ENCODE assay signal across 1 cellular context in the genomic region with DNA sequence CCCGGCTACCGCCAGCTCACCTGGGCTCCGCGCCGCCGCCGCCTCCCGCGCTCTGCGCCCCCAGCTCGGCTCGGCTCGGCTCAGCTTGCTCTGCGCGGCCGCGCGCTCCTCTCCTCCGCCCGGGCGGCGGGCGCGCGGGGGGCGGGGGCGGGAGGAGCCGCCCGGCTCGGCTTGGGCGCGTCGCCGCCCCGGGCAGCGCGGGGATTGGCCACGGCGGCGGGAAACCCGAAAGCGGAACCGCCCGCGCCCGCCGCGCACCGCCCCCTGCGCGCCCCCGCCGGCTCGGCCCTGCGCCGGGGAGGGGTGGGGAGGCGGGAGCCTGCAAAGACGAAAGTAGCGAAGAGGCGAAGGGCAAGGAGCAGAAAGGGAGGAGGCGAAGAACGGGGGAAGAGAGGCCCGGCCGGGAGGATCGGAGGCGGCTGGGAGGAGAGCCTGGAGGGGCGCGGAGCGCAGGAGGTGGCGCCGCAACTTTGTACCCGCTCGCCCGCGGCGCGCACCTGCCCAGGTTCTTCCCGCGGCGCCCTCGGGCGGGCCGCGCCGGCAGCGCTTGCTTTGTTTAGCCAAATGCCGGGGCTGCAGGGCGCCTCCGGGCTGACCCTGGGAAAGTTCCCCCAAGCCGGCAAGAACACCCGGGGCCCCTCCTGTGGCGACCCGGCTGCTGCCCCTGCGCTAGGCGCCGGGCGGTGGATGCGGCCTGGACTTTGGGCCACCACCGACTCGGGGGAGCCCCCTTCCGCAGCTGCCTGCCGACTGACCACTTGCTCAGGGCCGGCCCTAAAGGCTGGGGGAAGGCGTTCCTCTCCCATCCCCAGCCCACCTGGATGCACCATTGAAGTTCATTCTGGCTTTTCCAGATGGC.
A peak's percentile ranks its signal among the peaks of the same experiment; 100 is the strongest.
TF ChIP-seq lines count a peak whose summit lies in the region.

A gene (minus strand): TSS at position 92 of the 859 bp plus-strand sequence. CDS start 22,183 bp downstream, outside the sequence.

TF ChIP-seq in HepG2, 621 proteins besides CTCF, POLR2A, EP300 and RAD21 (continued from another document and continues in another):
- TF ChIP-seq, protein P1, sequence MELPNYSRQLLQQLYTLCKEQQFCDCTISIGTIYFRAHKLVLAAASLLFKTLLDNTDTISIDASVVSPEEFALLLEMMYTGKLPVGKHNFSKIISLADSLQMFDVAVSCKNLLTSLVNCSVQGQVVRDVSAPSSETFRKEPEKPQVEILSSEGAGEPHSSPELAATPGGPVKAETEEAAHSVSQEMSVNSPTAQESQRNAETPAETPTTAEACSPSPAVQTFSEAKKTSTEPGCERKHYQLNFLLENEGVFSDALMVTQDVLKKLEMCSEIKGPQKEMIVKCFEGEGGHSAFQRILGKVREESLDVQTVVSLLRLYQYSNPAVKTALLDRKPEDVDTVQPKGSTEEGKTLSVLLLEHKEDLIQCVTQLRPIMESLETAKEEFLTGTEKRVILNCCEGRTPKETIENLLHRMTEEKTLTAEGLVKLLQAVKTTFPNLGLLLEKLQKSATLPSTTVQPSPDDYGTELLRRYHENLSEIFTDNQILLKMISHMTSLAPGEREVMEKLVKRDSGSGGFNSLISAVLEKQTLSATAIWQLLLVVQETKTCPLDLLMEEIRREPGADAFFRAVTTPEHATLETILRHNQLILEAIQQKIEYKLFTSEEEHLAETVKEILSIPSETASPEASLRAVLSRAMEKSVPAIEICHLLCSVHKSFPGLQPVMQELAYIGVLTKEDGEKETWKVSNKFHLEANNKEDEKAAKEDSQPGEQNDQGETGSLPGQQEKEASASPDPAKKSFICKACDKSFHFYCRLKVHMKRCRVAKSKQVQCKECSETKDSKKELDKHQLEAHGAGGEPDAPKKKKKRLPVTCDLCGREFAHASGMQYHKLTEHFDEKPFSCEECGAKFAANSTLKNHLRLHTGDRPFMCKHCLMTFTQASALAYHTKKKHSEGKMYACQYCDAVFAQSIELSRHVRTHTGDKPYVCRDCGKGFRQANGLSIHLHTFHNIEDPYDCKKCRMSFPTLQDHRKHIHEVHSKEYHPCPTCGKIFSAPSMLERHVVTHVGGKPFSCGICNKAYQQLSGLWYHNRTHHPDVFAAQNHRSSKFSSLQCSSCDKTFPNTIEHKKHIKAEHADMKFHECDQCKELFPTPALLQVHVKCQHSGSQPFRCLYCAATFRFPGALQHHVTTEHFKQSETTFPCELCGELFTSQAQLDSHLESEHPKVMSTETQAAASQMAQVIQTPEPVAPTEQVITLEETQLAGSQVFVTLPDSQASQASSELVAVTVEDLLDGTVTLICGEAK (IDR thresholded peaks at IDR 0.05), result no peak
- TF ChIP-seq, protein P1 (CRISPR knock-in tag; IDR thresholded peaks at IDR 0.05), result peak; percentile 16; the same call in 1 of the 2 replicates
- peak; percentile 50; the same call in 1 of the 2 replicates for TF ChIP-seq ZNF768 (CRISPR knock-in tag; IDR thresholded peaks at IDR 0.05)
- peak; percentile 60; the same call in 1 of the 2 replicates for TF ChIP-seq ZNF441 (CRISPR knock-in tag; IDR thresholded peaks at IDR 0.05; ENCODE audit: borderline replicate concordance)
- TF ChIP-seq, protein P2, sequence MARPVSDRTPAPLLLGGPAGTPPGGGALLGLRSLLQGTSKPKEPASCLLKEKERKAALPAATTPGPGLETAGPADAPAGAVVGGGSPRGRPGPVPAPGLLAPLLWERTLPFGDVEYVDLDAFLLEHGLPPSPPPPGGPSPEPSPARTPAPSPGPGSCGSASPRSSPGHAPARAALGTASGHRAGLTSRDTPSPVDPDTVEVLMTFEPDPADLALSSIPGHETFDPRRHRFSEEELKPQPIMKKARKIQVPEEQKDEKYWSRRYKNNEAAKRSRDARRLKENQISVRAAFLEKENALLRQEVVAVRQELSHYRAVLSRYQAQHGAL (CRISPR knock-in tag; IDR thresholded peaks at IDR 0.05; ENCODE audit: not compliant biosample characterization), result no peak
- no peak for TF ChIP-seq GATAD1 (CRISPR knock-in tag; IDR thresholded peaks at IDR 0.05)
- TF ChIP-seq, protein P3, sequence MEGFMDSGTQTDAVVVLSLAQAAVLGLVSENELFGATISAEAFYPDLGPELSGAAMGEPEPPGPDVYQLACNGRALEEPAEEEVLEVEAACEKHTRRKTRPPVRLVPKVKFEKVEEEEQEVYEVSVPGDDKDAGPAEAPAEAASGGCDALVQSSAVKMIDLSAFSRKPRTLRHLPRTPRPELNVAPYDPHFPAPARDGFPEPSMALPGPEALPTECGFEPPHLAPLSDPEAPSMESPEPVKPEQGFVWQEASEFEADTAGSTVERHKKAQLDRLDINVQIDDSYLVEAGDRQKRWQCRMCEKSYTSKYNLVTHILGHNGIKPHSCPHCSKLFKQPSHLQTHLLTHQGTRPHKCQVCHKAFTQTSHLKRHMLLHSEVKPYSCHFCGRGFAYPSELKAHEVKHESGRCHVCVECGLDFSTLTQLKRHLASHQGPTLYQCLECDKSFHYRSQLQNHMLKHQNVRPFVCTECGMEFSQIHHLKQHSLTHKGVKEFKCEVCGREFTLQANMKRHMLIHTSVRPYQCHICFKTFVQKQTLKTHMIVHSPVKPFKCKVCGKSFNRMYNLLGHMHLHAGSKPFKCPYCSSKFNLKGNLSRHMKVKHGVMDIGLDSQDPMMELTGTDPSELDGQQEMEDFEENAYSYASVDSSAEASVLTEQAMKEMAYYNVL (CRISPR knock-in tag; IDR thresholded peaks at IDR 0.05; ENCODE audit: borderline replicate concordance), result peak; percentile 37; the same call in 1 of the 2 replicates
- TF ChIP-seq TAF1 (CRISPR knock-in tag; IDR thresholded peaks at IDR 0.05), result peak; percentile 56; the same call in 1 of the 2 replicates
- TF ChIP-seq, protein P4, sequence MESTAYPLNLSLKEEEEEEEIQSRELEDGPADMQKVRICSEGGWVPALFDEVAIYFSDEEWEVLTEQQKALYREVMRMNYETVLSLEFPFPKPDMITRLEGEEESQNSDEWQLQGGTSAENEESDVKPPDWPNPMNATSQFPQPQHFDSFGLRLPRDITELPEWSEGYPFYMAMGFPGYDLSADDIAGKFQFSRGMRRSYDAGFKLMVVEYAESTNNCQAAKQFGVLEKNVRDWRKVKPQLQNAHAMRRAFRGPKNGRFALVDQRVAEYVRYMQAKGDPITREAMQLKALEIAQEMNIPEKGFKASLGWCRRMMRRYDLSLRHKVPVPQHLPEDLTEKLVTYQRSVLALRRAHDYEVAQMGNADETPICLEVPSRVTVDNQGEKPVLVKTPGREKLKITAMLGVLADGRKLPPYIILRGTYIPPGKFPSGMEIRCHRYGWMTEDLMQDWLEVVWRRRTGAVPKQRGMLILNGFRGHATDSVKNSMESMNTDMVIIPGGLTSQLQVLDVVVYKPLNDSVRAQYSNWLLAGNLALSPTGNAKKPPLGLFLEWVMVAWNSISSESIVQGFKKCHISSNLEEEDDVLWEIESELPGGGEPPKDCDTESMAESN (CRISPR knock-in tag; conservative IDR thresholded peaks at IDR 0.05), result 0 out of 2 replicates have a peak, but pooled peaks have one; percentile 20
- TF ChIP-seq, protein P5, sequence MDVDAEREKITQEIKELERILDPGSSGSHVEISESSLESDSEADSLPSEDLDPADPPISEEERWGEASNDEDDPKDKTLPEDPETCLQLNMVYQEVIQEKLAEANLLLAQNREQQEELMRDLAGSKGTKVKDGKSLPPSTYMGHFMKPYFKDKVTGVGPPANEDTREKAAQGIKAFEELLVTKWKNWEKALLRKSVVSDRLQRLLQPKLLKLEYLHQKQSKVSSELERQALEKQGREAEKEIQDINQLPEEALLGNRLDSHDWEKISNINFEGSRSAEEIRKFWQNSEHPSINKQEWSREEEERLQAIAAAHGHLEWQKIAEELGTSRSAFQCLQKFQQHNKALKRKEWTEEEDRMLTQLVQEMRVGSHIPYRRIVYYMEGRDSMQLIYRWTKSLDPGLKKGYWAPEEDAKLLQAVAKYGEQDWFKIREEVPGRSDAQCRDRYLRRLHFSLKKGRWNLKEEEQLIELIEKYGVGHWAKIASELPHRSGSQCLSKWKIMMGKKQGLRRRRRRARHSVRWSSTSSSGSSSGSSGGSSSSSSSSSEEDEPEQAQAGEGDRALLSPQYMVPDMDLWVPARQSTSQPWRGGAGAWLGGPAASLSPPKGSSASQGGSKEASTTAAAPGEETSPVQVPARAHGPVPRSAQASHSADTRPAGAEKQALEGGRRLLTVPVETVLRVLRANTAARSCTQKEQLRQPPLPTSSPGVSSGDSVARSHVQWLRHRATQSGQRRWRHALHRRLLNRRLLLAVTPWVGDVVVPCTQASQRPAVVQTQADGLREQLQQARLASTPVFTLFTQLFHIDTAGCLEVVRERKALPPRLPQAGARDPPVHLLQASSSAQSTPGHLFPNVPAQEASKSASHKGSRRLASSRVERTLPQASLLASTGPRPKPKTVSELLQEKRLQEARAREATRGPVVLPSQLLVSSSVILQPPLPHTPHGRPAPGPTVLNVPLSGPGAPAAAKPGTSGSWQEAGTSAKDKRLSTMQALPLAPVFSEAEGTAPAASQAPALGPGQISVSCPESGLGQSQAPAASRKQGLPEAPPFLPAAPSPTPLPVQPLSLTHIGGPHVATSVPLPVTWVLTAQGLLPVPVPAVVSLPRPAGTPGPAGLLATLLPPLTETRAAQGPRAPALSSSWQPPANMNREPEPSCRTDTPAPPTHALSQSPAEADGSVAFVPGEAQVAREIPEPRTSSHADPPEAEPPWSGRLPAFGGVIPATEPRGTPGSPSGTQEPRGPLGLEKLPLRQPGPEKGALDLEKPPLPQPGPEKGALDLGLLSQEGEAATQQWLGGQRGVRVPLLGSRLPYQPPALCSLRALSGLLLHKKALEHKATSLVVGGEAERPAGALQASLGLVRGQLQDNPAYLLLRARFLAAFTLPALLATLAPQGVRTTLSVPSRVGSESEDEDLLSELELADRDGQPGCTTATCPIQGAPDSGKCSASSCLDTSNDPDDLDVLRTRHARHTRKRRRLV (CRISPR knock-in tag; IDR thresholded peaks at IDR 0.05), result peak; percentile 68; the same call in 1 of the 2 replicates
- TF ChIP-seq NRL (CRISPR knock-in tag; IDR thresholded peaks at IDR 0.05; ENCODE audit: borderline replicate concordance), result 0 out of 2 replicates have a peak, but pooled peaks have one; percentile 44
- TF ChIP-seq, protein P6, sequence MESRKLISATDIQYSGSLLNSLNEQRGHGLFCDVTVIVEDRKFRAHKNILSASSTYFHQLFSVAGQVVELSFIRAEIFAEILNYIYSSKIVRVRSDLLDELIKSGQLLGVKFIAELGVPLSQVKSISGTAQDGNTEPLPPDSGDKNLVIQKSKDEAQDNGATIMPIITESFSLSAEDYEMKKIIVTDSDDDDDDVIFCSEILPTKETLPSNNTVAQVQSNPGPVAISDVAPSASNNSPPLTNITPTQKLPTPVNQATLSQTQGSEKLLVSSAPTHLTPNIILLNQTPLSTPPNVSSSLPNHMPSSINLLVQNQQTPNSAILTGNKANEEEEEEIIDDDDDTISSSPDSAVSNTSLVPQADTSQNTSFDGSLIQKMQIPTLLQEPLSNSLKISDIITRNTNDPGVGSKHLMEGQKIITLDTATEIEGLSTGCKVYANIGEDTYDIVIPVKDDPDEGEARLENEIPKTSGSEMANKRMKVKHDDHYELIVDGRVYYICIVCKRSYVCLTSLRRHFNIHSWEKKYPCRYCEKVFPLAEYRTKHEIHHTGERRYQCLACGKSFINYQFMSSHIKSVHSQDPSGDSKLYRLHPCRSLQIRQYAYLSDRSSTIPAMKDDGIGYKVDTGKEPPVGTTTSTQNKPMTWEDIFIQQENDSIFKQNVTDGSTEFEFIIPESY (CRISPR knock-in tag; IDR thresholded peaks at IDR 0.05), result no peak
- 0 out of 2 replicates have a peak, but pooled peaks have one; percentile 15 for TF ChIP-seq ZNF614 (CRISPR knock-in tag; IDR thresholded peaks at IDR 0.05; ENCODE audit: borderline replicate concordance)
- TF ChIP-seq PLRG1 (conservative IDR thresholded peaks at IDR 0.05), result no peak
- TF ChIP-seq KLF16 (CRISPR knock-in tag; IDR thresholded peaks at IDR 0.05), result peak in 1 of 2 experiments; percentile 63; a peak in 1 of 4 replicates
- TF ChIP-seq TARDBP (CRISPR knock-in tag; IDR thresholded peaks at IDR 0.05), result 0 out of 2 replicates have a peak, but pooled peaks have one; percentile 12
- 0 out of 2 replicates have a peak, but pooled peaks have one; percentile 17 for TF ChIP-seq GABPA (IDR thresholded peaks at IDR 0.05; ENCODE audit: low read depth, low read length)
- no peak for TF ChIP-seq GABPA (CRISPR knock-in tag; IDR thresholded peaks at IDR 0.05; ENCODE audit: low read depth)
- no peak for TF ChIP-seq ZNF878 (CRISPR knock-in tag; IDR thresholded peaks at IDR 0.05)
- TF ChIP-seq, protein P7, sequence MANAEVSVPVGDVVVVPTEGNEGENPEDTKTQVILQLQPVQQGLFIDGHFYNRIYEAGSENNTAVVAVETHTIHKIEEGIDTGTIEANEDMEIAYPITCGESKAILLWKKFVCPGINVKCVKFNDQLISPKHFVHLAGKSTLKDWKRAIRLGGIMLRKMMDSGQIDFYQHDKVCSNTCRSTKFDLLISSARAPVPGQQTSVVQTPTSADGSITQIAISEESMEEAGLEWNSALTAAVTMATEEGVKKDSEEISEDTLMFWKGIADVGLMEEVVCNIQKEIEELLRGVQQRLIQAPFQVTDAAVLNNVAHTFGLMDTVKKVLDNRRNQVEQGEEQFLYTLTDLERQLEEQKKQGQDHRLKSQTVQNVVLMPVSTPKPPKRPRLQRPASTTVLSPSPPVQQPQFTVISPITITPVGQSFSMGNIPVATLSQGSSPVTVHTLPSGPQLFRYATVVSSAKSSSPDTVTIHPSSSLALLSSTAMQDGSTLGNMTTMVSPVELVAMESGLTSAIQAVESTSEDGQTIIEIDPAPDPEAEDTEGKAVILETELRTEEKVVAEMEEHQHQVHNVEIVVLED (CRISPR knock-in tag; IDR thresholded peaks at IDR 0.05; ENCODE audit: borderline replicate concordance), result no peak
- TF ChIP-seq DMAP1 (CRISPR knock-in tag; IDR thresholded peaks at IDR 0.05), result peak; percentile 22; the same call in 1 of the 2 replicates
- no peak for TF ChIP-seq FOXO1 (CRISPR knock-in tag; IDR thresholded peaks at IDR 0.05)
- TF ChIP-seq ELF3 (CRISPR knock-in tag; IDR thresholded peaks at IDR 0.05), result no peak
